ENCODE assay signal across 19 cellular contexts in the genomic region with DNA sequence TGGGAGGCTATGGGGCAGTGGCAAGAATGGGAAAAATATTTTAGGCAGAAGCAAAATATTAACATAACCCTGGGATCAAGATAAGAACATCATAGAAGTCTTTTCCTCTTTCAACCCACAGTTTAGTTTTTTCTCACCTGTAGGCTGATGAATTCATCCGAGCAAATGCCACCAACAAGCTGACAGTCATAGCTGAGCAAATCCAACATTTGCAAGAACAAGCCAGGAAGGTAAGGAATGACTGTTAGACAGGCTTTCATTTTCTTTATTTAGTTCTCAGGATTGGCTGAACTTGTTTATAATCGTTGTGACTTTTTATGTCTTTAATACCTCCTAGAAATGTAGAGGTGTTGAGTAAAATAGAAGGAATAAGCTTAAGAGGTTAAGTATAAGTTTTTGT. TPM values are rescaled to one million over a fixed set of nuclear protein-coding genes. Genes with fewer than 3 reads are reported as not detected.
DNase-seq lines count a peak whose midpoint lies in the region; ATAC-seq and TF ChIP-seq lines count a peak whose summit lies in the region.
"Had no signal": no experiment of that assay in that cellular context is flagged by ENCODE, and none has a peak within 500 bp of the region (broad histone marks: within the 10 kb centered on the region; RNA-seq: fewer than 3 reads in every experiment).

No MANE protein-coding gene starts in this region.

- DNase-seq in activated CD8-positive, alpha-beta T cell treated with anti-CD3 and anti-CD28 coated beads for 36 hours: no peak
- DNase-seq in activated CD8-positive, alpha-beta T cell treated with anti-CD3 and anti-CD28 coated beads, Interleukin-2, amount 10 ng/mL, durations not matched to agents 7 days and 5 days: no peak
- DNase-seq in stimulated activated naive CD8-positive, alpha-beta T cell treated with anti-CD3 and anti-CD28 coated beads, Interleukin-15, Interleukin-2, amounts not matched to agents 100 U/mL and 50 U/mL, for 24 hours: no peak
- DNase-seq in activated naive CD8-positive, alpha-beta T cell treated with anti-CD3 and anti-CD28 coated beads, Interleukin-2, amount 50 U/mL, for 24 hours: no peak
- no peak for DNase-seq in NCI-H2029 (lab: John Stamatoyannopoulos, UW)
- DNase-seq: BE2C, COR-L47, DMS79, MG63, NCI-H1417, NCI-H1694 treated with DMSO at 0.1 percent for 48 hours, NCI-H446, NCI-H526, OCI-M1 had no signal

- peaks cover 38% of the 10 kb centered on the region for H3K4me1 Mint-ChIP-seq in activated CD8-positive, alpha-beta T cell treated with anti-CD3 and anti-CD28 coated beads for 36 hours (ENCODE audit: low read depth)
- H3K4me1 Mint-ChIP-seq in activated CD8-positive, alpha-beta T cell treated with anti-CD3 and anti-CD28 coated beads, Interleukin-2, amount 10 ng/mL, durations not matched to agents 7 days and 5 days (ENCODE audit: low read depth): peaks cover 36% of the 10 kb centered on the region
- peaks cover 37% of the 10 kb centered on the region for H3K4me1 Mint-ChIP-seq in stimulated activated naive CD8-positive, alpha-beta T cell treated with anti-CD3 and anti-CD28 coated beads, Interleukin-15, Interleukin-2, amounts not matched to agents 100 ng/mL and 50 ng/mL, for 24 hours (ENCODE audit: low read depth)
- peaks cover 34% of the 10 kb centered on the region for H3K4me1 Mint-ChIP-seq in activated naive CD8-positive, alpha-beta T cell treated with anti-CD3 and anti-CD28 coated beads, Interleukin-2, amount 50 U/mL, for 24 hours
- peaks cover 28% of the 10 kb centered on the region for H3K4me1 Mint-ChIP-seq in stimulated activated memory B cell treated with anti-CD40 and anti-IgM and Interleukin-4, amounts not matched to agents 10 μg/mL and 1 μg/mL and 100 μg/mL, for 72 hours

- POLR2A ChIA-PET in activated CD8-positive, alpha-beta T cell treated with anti-CD3 and anti-CD28 coated beads for 36 hours (lab: Charles Lee): no interaction called here
- POLR2A ChIA-PET in activated CD8-positive, alpha-beta T cell treated with anti-CD3 and anti-CD28 coated beads, Interleukin-2, amount 10 ng/mL, durations not matched to agents 7 days and 5 days (lab: Charles Lee): no interaction called here

- no peak overlapping the region for H3K4me3 Mint-ChIP-seq in activated CD8-positive, alpha-beta T cell treated with anti-CD3 and anti-CD28 coated beads for 36 hours
- H3K4me3 Mint-ChIP-seq in activated CD8-positive, alpha-beta T cell treated with anti-CD3 and anti-CD28 coated beads, Interleukin-2, amount 10 ng/mL, durations not matched to agents 7 days and 5 days: no peak overlapping the region
- no peak overlapping the region for H3K4me3 Mint-ChIP-seq in stimulated activated naive CD8-positive, alpha-beta T cell treated with anti-CD3 and anti-CD28 coated beads, Interleukin-15, Interleukin-2, amounts not matched to agents 100 ng/mL and 50 ng/mL, for 24 hours
- H3K4me3 Mint-ChIP-seq in activated naive CD8-positive, alpha-beta T cell treated with anti-CD3 and anti-CD28 coated beads, Interleukin-2, amount 50 U/mL, for 24 hours: no peak overlapping the region
- no peak overlapping the region for H3K4me3 Mint-ChIP-seq in stimulated activated memory B cell treated with anti-CD40 and anti-IgM and Interleukin-4, amounts not matched to agents 10 μg/mL and 1 μg/mL and 100 μg/mL, for 72 hours

- CTCF ChIA-PET in activated CD8-positive, alpha-beta T cell treated with anti-CD3 and anti-CD28 coated beads for 36 hours (lab: Charles Lee): interaction anchor here (0.8 to 1.3 kb wide), 2 partner anchors 140 to 150 kb away, joined by 3 read pairs; no protein-coding TSS in a partner anchor
- CTCF ChIA-PET in activated CD8-positive, alpha-beta T cell treated with anti-CD3 and anti-CD28 coated beads, Interleukin-2, amount 10 ng/mL, durations not matched to agents 7 days and 5 days (lab: Charles Lee): interaction anchor here (1.3 to 2.3 kb wide), 3 partner anchors 10 to 300 kb away, joined by 3 to 13 read pairs (median 5); no protein-coding TSS in a partner anchor

- ATAC-seq in activated CD8-positive, alpha-beta T cell treated with anti-CD3 and anti-CD28 coated beads for 36 hours: no peak
- ATAC-seq in activated CD8-positive, alpha-beta T cell treated with anti-CD3 and anti-CD28 coated beads, Interleukin-2, amount 10 ng/mL, durations not matched to agents 7 days and 5 days: no peak
- ATAC-seq in stimulated activated naive CD8-positive, alpha-beta T cell treated with anti-CD3 and anti-CD28 coated beads, Interleukin-15, Interleukin-2, amounts not matched to agents 100 U/mL and 50 U/mL, for 24 hours: no peak
- no peak for ATAC-seq in activated naive CD8-positive, alpha-beta T cell treated with anti-CD3 and anti-CD28 coated beads, Interleukin-2, amount 50 U/mL, for 24 hours
- ATAC-seq in GM19351 (IDR thresholded peaks at IDR 0.05; ENCODE audit: unreplicated experiment): no peak
- ATAC-seq in stimulated activated memory B cell treated with anti-CD40 and anti-IgM and Interleukin-4, amounts not matched to agents 10 μg/mL and 1 μg/mL and 100 μg/mL, for 72 hours: no peak
- ATAC-seq: A549 had no signal

- intact Hi-C loops in activated CD8-positive, alpha-beta T cell treated with anti-CD3 and anti-CD28 coated beads for 36 hours (cut with micrococcal nuclease): no loop called here

- no peak for TF ChIP-seq CTCF in activated CD8-positive, alpha-beta T cell treated with anti-CD3 and anti-CD28 coated beads for 36 hours (IDR thresholded peaks at IDR 0.05)

- peaks cover 54% of the 10 kb centered on the region for H3K36me3 Mint-ChIP-seq in activated CD8-positive, alpha-beta T cell treated with anti-CD3 and anti-CD28 coated beads for 36 hours (ENCODE audit: low read depth)
- H3K36me3 Mint-ChIP-seq in activated CD8-positive, alpha-beta T cell treated with anti-CD3 and anti-CD28 coated beads, Interleukin-2, amount 10 ng/mL, durations not matched to agents 7 days and 5 days (ENCODE audit: low read depth): peaks cover 67% of the 10 kb centered on the region
- H3K36me3 Mint-ChIP-seq in stimulated activated naive CD8-positive, alpha-beta T cell treated with anti-CD3 and anti-CD28 coated beads, Interleukin-15, Interleukin-2, amounts not matched to agents 100 ng/mL and 50 ng/mL, for 24 hours (ENCODE audit: low read depth): peaks cover 57% of the 10 kb centered on the region
- peaks cover 49% of the 10 kb centered on the region for H3K36me3 Mint-ChIP-seq in activated naive CD8-positive, alpha-beta T cell treated with anti-CD3 and anti-CD28 coated beads, Interleukin-2, amount 50 U/mL, for 24 hours (ENCODE audit: low read depth)
- H3K36me3 Mint-ChIP-seq in stimulated activated memory B cell treated with anti-CD40 and anti-IgM and Interleukin-4, amounts not matched to agents 10 μg/mL and 1 μg/mL and 100 μg/mL, for 72 hours: peaks cover 55% of the 10 kb centered on the region

- H3K27ac Mint-ChIP-seq in activated CD8-positive, alpha-beta T cell treated with anti-CD3 and anti-CD28 coated beads for 36 hours: peak overlapping the region; percentile 58
- H3K27ac Mint-ChIP-seq in activated CD8-positive, alpha-beta T cell treated with anti-CD3 and anti-CD28 coated beads, Interleukin-2, amount 10 ng/mL, durations not matched to agents 7 days and 5 days: no peak overlapping the region
- H3K27ac Mint-ChIP-seq in stimulated activated naive CD8-positive, alpha-beta T cell treated with anti-CD3 and anti-CD28 coated beads, Interleukin-15, Interleukin-2, amounts not matched to agents 100 ng/mL and 50 ng/mL, for 24 hours: peak overlapping the region; percentile 24
- peak overlapping the region; percentile 1 for H3K27ac Mint-ChIP-seq in activated naive CD8-positive, alpha-beta T cell treated with anti-CD3 and anti-CD28 coated beads, Interleukin-2, amount 50 U/mL, for 24 hours
- H3K27ac Mint-ChIP-seq in stimulated activated memory B cell treated with anti-CD40 and anti-IgM and Interleukin-4, amounts not matched to agents 10 μg/mL and 1 μg/mL and 100 μg/mL, for 72 hours: no peak overlapping the region

- H3K9me3 Mint-ChIP-seq in activated CD8-positive, alpha-beta T cell treated with anti-CD3 and anti-CD28 coated beads for 36 hours: no peaks in the 10 kb centered on the region
- no peaks in the 10 kb centered on the region for H3K9me3 Mint-ChIP-seq in activated CD8-positive, alpha-beta T cell treated with anti-CD3 and anti-CD28 coated beads, Interleukin-2, amount 10 ng/mL, durations not matched to agents 7 days and 5 days (ENCODE audit: insufficient read depth)
- H3K9me3 Mint-ChIP-seq in stimulated activated naive CD8-positive, alpha-beta T cell treated with anti-CD3 and anti-CD28 coated beads, Interleukin-15, Interleukin-2, amounts not matched to agents 100 ng/mL and 50 ng/mL, for 24 hours: no peaks in the 10 kb centered on the region
- no peaks in the 10 kb centered on the region for H3K9me3 Mint-ChIP-seq in activated naive CD8-positive, alpha-beta T cell treated with anti-CD3 and anti-CD28 coated beads, Interleukin-2, amount 50 U/mL, for 24 hours
- no peaks in the 10 kb centered on the region for H3K9me3 Mint-ChIP-seq in stimulated activated memory B cell treated with anti-CD40 and anti-IgM and Interleukin-4, amounts not matched to agents 10 μg/mL and 1 μg/mL and 100 μg/mL, for 72 hours
- H3K9me3 Mint-ChIP-seq: IgD-negative memory B cell had no signal

- H3K27me3 Mint-ChIP-seq in activated CD8-positive, alpha-beta T cell treated with anti-CD3 and anti-CD28 coated beads for 36 hours: no peaks in the 10 kb centered on the region
- no peaks in the 10 kb centered on the region for H3K27me3 Mint-ChIP-seq in activated CD8-positive, alpha-beta T cell treated with anti-CD3 and anti-CD28 coated beads, Interleukin-2, amount 10 ng/mL, durations not matched to agents 7 days and 5 days (ENCODE audit: low read depth)
- no peaks in the 10 kb centered on the region for H3K27me3 Mint-ChIP-seq in stimulated activated naive CD8-positive, alpha-beta T cell treated with anti-CD3 and anti-CD28 coated beads, Interleukin-15, Interleukin-2, amounts not matched to agents 100 ng/mL and 50 ng/mL, for 24 hours
- H3K27me3 Mint-ChIP-seq in activated naive CD8-positive, alpha-beta T cell treated with anti-CD3 and anti-CD28 coated beads, Interleukin-2, amount 50 U/mL, for 24 hours: no peaks in the 10 kb centered on the region
- no peaks in the 10 kb centered on the region for H3K27me3 Mint-ChIP-seq in stimulated activated memory B cell treated with anti-CD40 and anti-IgM and Interleukin-4, amounts not matched to agents 10 μg/mL and 1 μg/mL and 100 μg/mL, for 72 hours
- H3K27me3 Mint-ChIP-seq: IgD-negative memory B cell had no signal

RNA-seq across cellular contexts. Expression of a gene that starts 6.4 kb away (rescaled TPM):
- total RNA-seq in activated CD8-positive, alpha-beta T cell treated with anti-CD3 and anti-CD28 coated beads for 36 hours: 1 to 10 TPM; 4.7 to 5.2 TPM
- total RNA-seq in activated CD8-positive, alpha-beta T cell treated with anti-CD3 and anti-CD28 coated beads, Interleukin-2, amount 10 ng/mL, durations not matched to agents 7 days and 5 days: 1 to 10 TPM; 6.3 to 6.7 TPM

RNA-seq across cellular contexts. Expression of a gene that starts 6.6 kb away (rescaled TPM):
- total RNA-seq in activated CD8-positive, alpha-beta T cell treated with anti-CD3 and anti-CD28 coated beads for 36 hours: 10 to 100 TPM; 34.7 to 34.8 TPM
- 10 to 100 TPM; 42.9 to 45.5 TPM for total RNA-seq in activated CD8-positive, alpha-beta T cell treated with anti-CD3 and anti-CD28 coated beads, Interleukin-2, amount 10 ng/mL, durations not matched to agents 7 days and 5 days

RNA-seq across cellular contexts. Expression of a gene that starts 11.4 kb away (rescaled TPM):
- under 1 TPM; 0.22 to 0.32 TPM for total RNA-seq in activated CD8-positive, alpha-beta T cell treated with anti-CD3 and anti-CD28 coated beads for 36 hours
- under 1 TPM in 1 of 2 experiments, not detected in 1; 0.40 TPM for total RNA-seq in activated CD8-positive, alpha-beta T cell treated with anti-CD3 and anti-CD28 coated beads, Interleukin-2, amount 10 ng/mL, durations not matched to agents 7 days and 5 days

RNA-seq across cellular contexts. Expression of a gene that starts 33.4 kb away (rescaled TPM):
- not detected for total RNA-seq in activated CD8-positive, alpha-beta T cell treated with anti-CD3 and anti-CD28 coated beads for 36 hours
- total RNA-seq in activated CD8-positive, alpha-beta T cell treated with anti-CD3 and anti-CD28 coated beads, Interleukin-2, amount 10 ng/mL, durations not matched to agents 7 days and 5 days: not detected

RNA-seq across cellular contexts. Expression of a gene that starts 43.5 kb away (rescaled TPM):
- 1 to 10 TPM; 3.9 to 4.4 TPM for total RNA-seq in activated CD8-positive, alpha-beta T cell treated with anti-CD3 and anti-CD28 coated beads for 36 hours
- 1 to 10 TPM; 5.7 to 6.0 TPM for total RNA-seq in activated CD8-positive, alpha-beta T cell treated with anti-CD3 and anti-CD28 coated beads, Interleukin-2, amount 10 ng/mL, durations not matched to agents 7 days and 5 days

Comparison
In these comparisons a context has a peak if more than half of its experiments do, and no peak if none do; other contexts are left out.
1. H3K27ac Mint-ChIP-seq: peak in activated CD8-positive, alpha-beta T cell treated with anti-CD3 and anti-CD28 coated beads for 36 hours (single experiment), stimulated activated naive CD8-positive, alpha-beta T cell treated with anti-CD3 and anti-CD28 coated beads, Interleukin-15, Interleukin-2, amounts not matched to agents 100 ng/mL and 50 ng/mL, for 24 hours (single experiment) and activated naive CD8-positive, alpha-beta T cell treated with anti-CD3 and anti-CD28 coated beads, Interleukin-2, amount 50 U/mL, for 24 hours (single experiment); none in activated CD8-positive, alpha-beta T cell treated with anti-CD3 and anti-CD28 coated beads, Interleukin-2, amount 10 ng/mL, durations not matched to agents 7 days and 5 days (single experiment) and stimulated activated memory B cell treated with anti-CD40 and anti-IgM and Interleukin-4, amounts not matched to agents 10 μg/mL and 1 μg/mL and 100 μg/mL, for 72 hours (single experiment).